Comparison of ENCODE assay signal across 1 cellular context in the genomic region with DNA sequence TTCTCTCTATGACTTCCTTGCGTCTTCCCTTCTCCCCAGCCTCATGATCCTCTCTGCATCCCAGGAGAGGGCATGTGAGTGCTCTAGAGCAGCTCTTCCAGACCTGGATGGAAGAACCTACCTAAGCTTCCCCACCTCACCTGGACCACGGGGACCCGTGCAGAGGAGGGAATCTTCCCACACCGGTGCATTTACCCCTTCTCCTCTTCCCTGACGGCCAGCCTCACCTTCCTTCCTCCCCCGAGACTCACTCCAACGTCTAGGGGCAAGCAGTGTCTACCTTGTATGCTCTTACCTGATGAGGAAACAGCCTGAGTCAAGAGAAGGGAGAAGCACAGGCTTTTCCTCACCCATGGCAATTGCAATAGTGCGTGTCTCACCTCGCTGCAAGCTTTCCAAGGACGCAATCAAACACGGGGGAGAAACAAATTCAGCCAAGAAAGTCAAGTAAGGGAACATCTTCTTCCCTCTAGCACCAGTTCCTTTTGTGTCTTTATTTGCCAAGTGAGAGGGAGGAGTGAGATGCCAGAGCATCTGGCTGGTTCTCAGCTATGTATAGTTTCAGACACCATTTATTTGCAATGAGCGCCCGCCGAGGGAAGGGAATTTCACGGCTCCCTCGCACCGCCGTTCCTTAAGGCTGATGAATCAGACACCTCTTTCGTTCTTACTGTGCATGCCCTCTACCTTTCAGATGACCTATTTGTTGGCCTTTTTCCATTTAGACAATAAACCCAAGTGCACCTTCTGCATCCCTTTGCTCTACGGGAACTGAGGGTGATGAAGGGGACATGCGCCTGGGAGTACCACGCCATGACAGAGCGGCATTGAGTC.
TF ChIP-seq lines count a peak whose summit lies in the region.

No MANE protein-coding gene starts in this region.

TF ChIP-seq in GM12878, 131 proteins besides CTCF, POLR2A, EP300 and RAD21 (continues in another document):
- TF ChIP-seq PAX5 (IDR thresholded peaks at IDR 0.05; ENCODE audit: borderline replicate concordance, low read depth, low read length) (peak; percentile 30; the same call in 1 of the 2 replicates), CEBPZ (IDR thresholded peaks at IDR 0.05; ENCODE audit: low read depth, low read length) (no peak), EED (IDR thresholded peaks at IDR 0.05; ENCODE audit: low read depth) (peak; percentile 93), TCF3 (IDR thresholded peaks at IDR 0.05; ENCODE audit: borderline replicate concordance, insufficient read depth, low read depth, low read length) (no peak), NFYA (IDR thresholded peaks at IDR 0.05; ENCODE audit: borderline replicate concordance, low read depth, low read length) (no peak), KLF5 (IDR thresholded peaks at IDR 0.05; ENCODE audit: partially characterized antibody) (no peak), MEF2A (IDR thresholded peaks at IDR 0.05; ENCODE audit: insufficient read depth, low read depth, low read length) (peak; percentile 52; the same call in 1 of the 2 replicates), ZNF384 (IDR thresholded peaks at IDR 0.05; ENCODE audit: borderline replicate concordance, low read depth, low read length) (no peak), POLR2AphosphoS2 (IDR thresholded peaks at IDR 0.05; ENCODE audit: low read depth, low read length) (no peak), CREM (IDR thresholded peaks at IDR 0.05; ENCODE audit: low read depth) (peak; percentile 52), RUNX3 (IDR thresholded peaks at IDR 0.05; ENCODE audit: low read length) (peak; percentile 65), IKZF2 (IDR thresholded peaks at IDR 0.05) (peak; percentile 72 to 84), ZBTB33 (IDR thresholded peaks at IDR 0.05) (0 out of 2 replicates have a peak, but pooled peaks have one; percentile 24), FOXM1 (IDR thresholded peaks at IDR 0.05; ENCODE audit: low read depth, low read length) (peak; percentile 85; the same call in 1 of the 2 replicates), MTA2 (IDR thresholded peaks at IDR 0.05; ENCODE audit: low read depth) (peak; percentile 49), ZBED1 (IDR thresholded peaks at IDR 0.05; ENCODE audit: borderline replicate concordance) (peak; percentile 77; the same call in 1 of the 2 replicates), RFX5 (IDR thresholded peaks at IDR 0.05; ENCODE audit: low read depth, low read length) (no peak), E2F8 (IDR thresholded peaks at IDR 0.05; ENCODE audit: low read depth, partially characterized antibody) (no peak), BCL11A (IDR thresholded peaks at IDR 0.05; ENCODE audit: low read depth, low read length) (peak; percentile 53; the same call in 1 of the 2 replicates), TAF1 (IDR thresholded peaks at IDR 0.05; ENCODE audit: borderline replicate concordance, low read depth, low read length) (no peak), ZBTB4 (CRISPR knock-in tag; IDR thresholded peaks at IDR 0.05) (no peak), IRF4 (IDR thresholded peaks at IDR 0.05; ENCODE audit: low read depth, low read length) (peak; percentile 90), SPI1 (IDR thresholded peaks at IDR 0.05; ENCODE audit: borderline replicate concordance, insufficient read depth, low read depth, low read length) (no peak), ETV6 (conservative IDR thresholded peaks at IDR 0.05 in 1 of 2, IDR thresholded peaks at IDR 0.05 in 1 of 2; ENCODE audit: borderline replicate concordance in 1 of 2, low read depth in 1 of 2) (peak in 1 of 2 experiments; percentile 81; a peak in 1 of 4 replicates), FOS (IDR thresholded peaks at IDR 0.05; ENCODE audit: borderline replicate concordance, extremely low read depth, insufficient read length) (no peak), SIN3A (IDR thresholded peaks at IDR 0.05; ENCODE audit: low read depth, low read length) (no peak), KDM1A (IDR thresholded peaks at IDR 0.05; ENCODE audit: borderline replicate concordance) (no peak), SRF (IDR thresholded peaks at IDR 0.05; ENCODE audit: low read depth in 2 of 2, low read length in 2 of 2) (peak in 1 of 2 experiments; percentile 29; a peak in 1 of 4 replicates), PML (IDR thresholded peaks at IDR 0.05; ENCODE audit: low read length) (peak; percentile 75; the same call in 1 of the 2 replicates), JUNB (IDR thresholded peaks at IDR 0.05) (peak; percentile 96), STAT1 (conservative IDR thresholded peaks at IDR 0.05) (no peak), SREBF2 (IDR thresholded peaks at IDR 0.05; ENCODE audit: low read length) (no peak), YY1 (IDR thresholded peaks at IDR 0.05; ENCODE audit: low read depth, low read length) (peak; percentile 52; the same call in 1 of the 2 replicates), KAT2A (conservative IDR thresholded peaks at IDR 0.05; ENCODE audit: control insufficient read depth, low read depth, low read length) (no peak), WRNIP1 (IDR thresholded peaks at IDR 0.05; ENCODE audit: borderline replicate concordance, low read depth, low read length) (no peak), CBX3 (IDR thresholded peaks at IDR 0.05; ENCODE audit: borderline replicate concordance, low read depth) (no peak), JUND (IDR thresholded peaks at IDR 0.05; ENCODE audit: low read depth, low read length) (peak; percentile 75; the same call in 1 of the 2 replicates), ZNF24 (IDR thresholded peaks at IDR 0.05) (no peak), GATAD2B (conservative IDR thresholded peaks at IDR 0.05; ENCODE audit: low read depth) (0 out of 2 replicates have a peak, but pooled peaks have one; percentile 22), SMAD5 (IDR thresholded peaks at IDR 0.05; ENCODE audit: low read depth) (0 out of 2 replicates have a peak, but pooled peaks have one; percentile 55), SIX5 (IDR thresholded peaks at IDR 0.05; ENCODE audit: low read depth, low read length, severe bottlenecking) (no peak), TBL1XR1 (IDR thresholded peaks at IDR 0.05; ENCODE audit: low read depth, low read length) (peak; percentile 29; the same call in 1 of the 2 replicates), ZZZ3 (IDR thresholded peaks at IDR 0.05; ENCODE audit: control insufficient read depth, insufficient read length, low read depth) (no peak), NR2F1 (conservative IDR thresholded peaks at IDR 0.05) (peak; percentile 91)
- TF ChIP-seq, protein P1, sequence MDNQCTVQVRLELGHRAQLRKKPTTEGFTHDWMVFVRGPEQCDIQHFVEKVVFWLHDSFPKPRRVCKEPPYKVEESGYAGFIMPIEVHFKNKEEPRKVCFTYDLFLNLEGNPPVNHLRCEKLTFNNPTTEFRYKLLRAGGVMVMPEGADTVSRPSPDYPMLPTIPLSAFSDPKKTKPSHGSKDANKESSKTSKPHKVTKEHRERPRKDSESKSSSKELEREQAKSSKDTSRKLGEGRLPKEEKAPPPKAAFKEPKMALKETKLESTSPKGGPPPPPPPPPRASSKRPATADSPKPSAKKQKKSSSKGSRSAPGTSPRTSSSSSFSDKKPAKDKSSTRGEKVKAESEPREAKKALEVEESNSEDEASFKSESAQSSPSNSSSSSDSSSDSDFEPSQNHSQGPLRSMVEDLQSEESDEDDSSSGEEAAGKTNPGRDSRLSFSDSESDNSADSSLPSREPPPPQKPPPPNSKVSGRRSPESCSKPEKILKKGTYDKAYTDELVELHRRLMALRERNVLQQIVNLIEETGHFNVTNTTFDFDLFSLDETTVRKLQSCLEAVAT (IDR thresholded peaks at IDR 0.05): 0 out of 2 replicates have a peak, but pooled peaks have one; percentile 3
- TF ChIP-seq, protein P2, sequence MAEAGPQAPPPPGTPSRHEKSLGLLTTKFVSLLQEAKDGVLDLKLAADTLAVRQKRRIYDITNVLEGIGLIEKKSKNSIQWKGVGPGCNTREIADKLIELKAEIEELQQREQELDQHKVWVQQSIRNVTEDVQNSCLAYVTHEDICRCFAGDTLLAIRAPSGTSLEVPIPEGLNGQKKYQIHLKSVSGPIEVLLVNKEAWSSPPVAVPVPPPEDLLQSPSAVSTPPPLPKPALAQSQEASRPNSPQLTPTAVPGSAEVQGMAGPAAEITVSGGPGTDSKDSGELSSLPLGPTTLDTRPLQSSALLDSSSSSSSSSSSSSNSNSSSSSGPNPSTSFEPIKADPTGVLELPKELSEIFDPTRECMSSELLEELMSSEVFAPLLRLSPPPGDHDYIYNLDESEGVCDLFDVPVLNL (IDR thresholded peaks at IDR 0.05; ENCODE audit: low read depth, low read length): no peak
- TF ChIP-seq, protein P3, sequence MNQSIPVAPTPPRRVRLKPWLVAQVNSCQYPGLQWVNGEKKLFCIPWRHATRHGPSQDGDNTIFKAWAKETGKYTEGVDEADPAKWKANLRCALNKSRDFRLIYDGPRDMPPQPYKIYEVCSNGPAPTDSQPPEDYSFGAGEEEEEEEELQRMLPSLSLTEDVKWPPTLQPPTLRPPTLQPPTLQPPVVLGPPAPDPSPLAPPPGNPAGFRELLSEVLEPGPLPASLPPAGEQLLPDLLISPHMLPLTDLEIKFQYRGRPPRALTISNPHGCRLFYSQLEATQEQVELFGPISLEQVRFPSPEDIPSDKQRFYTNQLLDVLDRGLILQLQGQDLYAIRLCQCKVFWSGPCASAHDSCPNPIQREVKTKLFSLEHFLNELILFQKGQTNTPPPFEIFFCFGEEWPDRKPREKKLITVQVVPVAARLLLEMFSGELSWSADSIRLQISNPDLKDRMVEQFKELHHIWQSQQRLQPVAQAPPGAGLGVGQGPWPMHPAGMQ (IDR thresholded peaks at IDR 0.05; ENCODE audit: borderline replicate concordance): no peak
